9 cellular contexts compared by ENCODE assay signal in genomic region chr11:48063424-48063978, GRCh38.
A peak's percentile ranks its signal among the peaks of the same experiment; 100 is the strongest.
DNase-seq lines count a peak whose midpoint lies in the region; ATAC-seq, FAIRE-seq and TF ChIP-seq lines count a peak whose summit lies in the region.
"Had no signal": no experiment of that assay in that cellular context is flagged by ENCODE, and none has a peak within 500 bp of the region (broad histone marks: within the 10 kb centered on the region; RNA-seq: fewer than 3 reads in every experiment).

No MANE protein-coding gene starts in this region.

- WGBS in liver, result 35% methylated on average over 2 of the region's 2 CpGs
- 53% methylated on average over 2 of the region's 2 CpGs for WGBS in HepG2 (ENCODE audit: low lambda C conversion rate)

- no peak for TF ChIP-seq POLR2A in HepG2 (IDR thresholded peaks at IDR 0.05; ENCODE audit: insufficient read depth in 1 of 2, low read depth in 2 of 2, low read length in 2 of 2)

- H3K4me3 Mint-ChIP-seq in chondrocyte (ENCODE audit: unreplicated experiment), result peak overlapping the region; percentile 33

- CTCF ChIA-PET in HepG2 (lab: Yijun Ruan, JAX; ENCODE audit: low intra/inter-chr PET ratio, low total read pairs), result no interaction called here

- no peak overlapping the region for H3K4me3 ChIP-seq in liver (ENCODE audit: low read depth in 1 of 3, low read length in 3 of 3)
- H3K4me3 ChIP-seq in HepG2 (replicated peaks in 1 of 3; ENCODE audit: insufficient read depth in 1 of 3, low read depth in 2 of 3, low read length in 3 of 3), result no peak overlapping the region
- H3K4me3 ChIP-seq in muscle layer of duodenum (ENCODE audit: low read depth in 1 of 2, low read length in 2 of 2), result no peak overlapping the region
- H3K4me3 ChIP-seq: skin epidermis had no signal

- H4K20me1 ChIP-seq in HepG2 (ENCODE audit: insufficient read depth, low read length), result no peaks in the 10 kb centered on the region

- no peaks in the 10 kb centered on the region for H3K36me3 Mint-ChIP-seq in chondrocyte (ENCODE audit: low read depth)

- H3K79me2 ChIP-seq in HepG2 (ENCODE audit: insufficient read depth, low read length), result no peaks in the 10 kb centered on the region

- TF ChIP-seq EP300 in HepG2 (IDR thresholded peaks at IDR 0.05; ENCODE audit: low read depth in 2 of 2, low read length in 2 of 2) (no peak), HepG2 (CRISPR knock-in tag; IDR thresholded peaks at IDR 0.05; ENCODE audit: borderline replicate concordance) (no peak)

- no peaks in the 10 kb centered on the region for H3K9me3 ChIP-seq in liver (ENCODE audit: control insufficient read depth in 4 of 4, low read length in 3 of 4)
- H3K9me3 ChIP-seq in HepG2 (ENCODE audit: low read length), result no peaks in the 10 kb centered on the region
- H3K9me3 ChIP-seq in muscle layer of duodenum (ENCODE audit: control insufficient read depth in 1 of 2, low read length in 2 of 2), result no peaks in the 10 kb centered on the region

- TF ChIP-seq RAD21 in liver (IDR thresholded peaks at IDR 0.05) (peak; percentile 32 to 42), HepG2 (CRISPR knock-in tag; IDR thresholded peaks at IDR 0.05) (no peak)

- peak overlapping the region; percentile 94 for H3K27ac Mint-ChIP-seq in chondrocyte (ENCODE audit: unreplicated experiment)

- BruUV-seq in HepG2 (replicated peaks; lab: Mats Ljungman, UMichigan), result no TSS peak

- H3K4me1 ChIP-seq in liver (ENCODE audit: control insufficient read depth in 4 of 4, insufficient read depth in 4 of 4, low read length in 3 of 4), result peaks cover 1 to 7% (median 5%) of the 10 kb centered on the region in 4 donors
- H3K4me1 ChIP-seq in HepG2 (ENCODE audit: insufficient read depth, low read length), result no peaks in the 10 kb centered on the region
- H3K4me1 ChIP-seq in muscle layer of duodenum (ENCODE audit: control insufficient read depth in 1 of 2, insufficient read depth in 2 of 2, low read length in 2 of 2), result peaks cover 7 to 34% of the 10 kb centered on the region in 2 donors

- H3K9me3 Mint-ChIP-seq in chondrocyte (ENCODE audit: low read depth), result peaks cover 3% of the 10 kb centered on the region

- POLR2A ChIA-PET in HepG2 (lab: Yijun Ruan, JAX), result no interaction called here

- H3K27ac ChIP-seq in liver (ENCODE audit: low read depth in 1 of 2, low read length in 2 of 2), result no peak overlapping the region
- no peak overlapping the region for H3K27ac ChIP-seq in HepG2 (ENCODE audit: extremely low read length, insufficient read depth, low read length)
- H3K27ac ChIP-seq in muscle layer of duodenum (ENCODE audit: low read length), result peak overlapping the region; percentile 77

- TF ChIP-seq CTCF in liver (IDR thresholded peaks at IDR 0.05; ENCODE audit: low read depth, low read length, missing input control) (no peak), HepG2 (CRISPR knock-in tag; IDR thresholded peaks at IDR 0.05) (no peak), chondrocyte (IDR thresholded peaks at IDR 0.05) (no peak)

- DNase-seq in HepG2 (ENCODE audit: low spot score) (no peak), chondrocyte (ENCODE audit: low spot score) (no peak), GM19238 (ENCODE audit: insufficient read length, low spot score) (no peak), head of caudate nucleus (no peak)
- no peak for DNase-seq in stimulated activated naive CD4-positive, alpha-beta T cell treated with Interleukin-2 at 50 U/mL for 16 hours (lab: John Stamatoyannopoulos, UW)

- H3K27me3 Mint-ChIP-seq in chondrocyte (ENCODE audit: low read depth), result no peaks in the 10 kb centered on the region

- no peak for ATAC-seq in HepG2
- ATAC-seq in GM18870 (IDR thresholded peaks at IDR 0.05; ENCODE audit: unreplicated experiment), result no peak

- in situ Hi-C loops in HepG2 (cut with HindIII; ENCODE audit: extremely low pct_ligation_motif_present, low pct_unique_long_range_greater_than_20kb), result no loop called here

- no peak overlapping the region for H3K4me2 ChIP-seq in HepG2 (ENCODE audit: low read depth, low read length)

- H3K36me3 ChIP-seq in liver (ENCODE audit: control insufficient read depth in 4 of 4, insufficient read depth in 3 of 4, low read depth in 1 of 4, low read length in 3 of 4) (no peaks in the 10 kb centered on the region), HepG2 (replicated peaks in 1 of 2; ENCODE audit: control insufficient read depth in 1 of 2, insufficient read depth in 2 of 2, low read length in 2 of 2) (no peaks in the 10 kb centered on the region), muscle layer of duodenum (ENCODE audit: control insufficient read depth in 1 of 2, insufficient read depth in 2 of 2, low read length in 2 of 2) (no peaks in the 10 kb centered on the region)

- H3K4me1 Mint-ChIP-seq in chondrocyte (ENCODE audit: low read depth), result peaks cover 39% of the 10 kb centered on the region

- no peak for FAIRE-seq in HepG2 (lab: Jason Lieb, UNC)

- H3K9ac ChIP-seq in liver (ENCODE audit: low read depth in 1 of 2, low read length in 2 of 2) (no peak overlapping the region), HepG2 (ENCODE audit: insufficient read depth, low read depth, low read length) (no peak overlapping the region)

- H2AFZ ChIP-seq in HepG2 (ENCODE audit: low read length), result no peak overlapping the region

- H3K27me3 ChIP-seq in liver (ENCODE audit: control insufficient read depth in 4 of 4, insufficient read depth in 4 of 4, low read length in 3 of 4), result no peaks in the 10 kb centered on the region
- no peaks in the 10 kb centered on the region for H3K27me3 ChIP-seq in HepG2 (ENCODE audit: control insufficient read depth in 1 of 2, insufficient read depth in 2 of 2, low read length in 2 of 2)
- no peaks in the 10 kb centered on the region for H3K27me3 ChIP-seq in muscle layer of duodenum (ENCODE audit: low read depth, low read length)

- intact Hi-C loops in HepG2 (cut with micrococcal nuclease; ENCODE audit: unreplicated experiment), result no loop called here
- intact Hi-C loops in head of caudate nucleus (cut with DNase I), result no loop called here

TF ChIP-seq in liver, 16 proteins besides CTCF, POLR2A, EP300 and RAD21 (continues in another document):
- TF ChIP-seq NR2F2 (IDR thresholded peaks at IDR 0.05), result peak; percentile 82
- peak; percentile 26 for TF ChIP-seq REST (IDR thresholded peaks at IDR 0.05)
- no peak for TF ChIP-seq TAF1 (conservative IDR thresholded peaks at IDR 0.05)
- peak; percentile 24 to 60 for TF ChIP-seq JUND (IDR thresholded peaks at IDR 0.05)
- peak; percentile 14 for TF ChIP-seq YY1 (IDR thresholded peaks at IDR 0.05)
- peak; percentile 60 for TF ChIP-seq SP1 (IDR thresholded peaks at IDR 0.05)
- no peak for TF ChIP-seq HNF4A (conservative IDR thresholded peaks at IDR 0.05)

TF ChIP-seq in HepG2, 621 proteins besides CTCF, POLR2A, EP300 and RAD21 (continues in another document):
- TF ChIP-seq ZNF746 (CRISPR knock-in tag; IDR thresholded peaks at IDR 0.05), result no peak
- TF ChIP-seq ZNF674 (CRISPR knock-in tag; IDR thresholded peaks at IDR 0.05; ENCODE audit: low read depth), result no peak
- TF ChIP-seq, protein P1, sequence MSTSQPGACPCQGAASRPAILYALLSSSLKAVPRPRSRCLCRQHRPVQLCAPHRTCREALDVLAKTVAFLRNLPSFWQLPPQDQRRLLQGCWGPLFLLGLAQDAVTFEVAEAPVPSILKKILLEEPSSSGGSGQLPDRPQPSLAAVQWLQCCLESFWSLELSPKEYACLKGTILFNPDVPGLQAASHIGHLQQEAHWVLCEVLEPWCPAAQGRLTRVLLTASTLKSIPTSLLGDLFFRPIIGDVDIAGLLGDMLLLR (CRISPR knock-in tag; IDR thresholded peaks at IDR 0.05), result no peak
- TF ChIP-seq ZFY (CRISPR knock-in tag; IDR thresholded peaks at IDR 0.05), result no peak
- no peak for TF ChIP-seq JUNB (CRISPR knock-in tag; IDR thresholded peaks at IDR 0.05; ENCODE audit: borderline replicate concordance)
- no peak for TF ChIP-seq KLF9 (CRISPR knock-in tag; IDR thresholded peaks at IDR 0.05; ENCODE audit: low read depth)
- TF ChIP-seq RCOR2 (CRISPR knock-in tag; IDR thresholded peaks at IDR 0.05), result no peak
- TF ChIP-seq, protein P2, sequence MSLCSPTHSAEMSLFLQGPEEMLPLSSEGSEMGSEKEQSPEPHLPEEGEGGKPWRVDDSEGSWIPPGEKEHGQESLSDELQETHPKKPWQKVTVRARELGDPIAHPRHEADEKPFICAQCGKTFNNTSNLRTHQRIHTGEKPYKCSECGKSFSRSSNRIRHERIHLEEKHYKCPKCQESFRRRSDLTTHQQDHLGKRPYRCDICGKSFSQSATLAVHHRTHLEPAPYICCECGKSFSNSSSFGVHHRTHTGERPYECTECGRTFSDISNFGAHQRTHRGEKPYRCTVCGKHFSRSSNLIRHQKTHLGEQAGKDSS (CRISPR knock-in tag; IDR thresholded peaks at IDR 0.05; ENCODE audit: borderline replicate concordance, low read depth), result no peak
- TF ChIP-seq ZNF792 (CRISPR knock-in tag; IDR thresholded peaks at IDR 0.05), result no peak
- TF ChIP-seq ZNF556 (CRISPR knock-in tag; IDR thresholded peaks at IDR 0.05; ENCODE audit: borderline replicate concordance), result no peak
- no peak for TF ChIP-seq ZNF816 (CRISPR knock-in tag; IDR thresholded peaks at IDR 0.05; ENCODE audit: borderline replicate concordance)
- TF ChIP-seq ZNF768 (CRISPR knock-in tag; IDR thresholded peaks at IDR 0.05), result no peak
